Comparison of ENCODE assay signal across 13 cellular contexts in the genomic region with DNA sequence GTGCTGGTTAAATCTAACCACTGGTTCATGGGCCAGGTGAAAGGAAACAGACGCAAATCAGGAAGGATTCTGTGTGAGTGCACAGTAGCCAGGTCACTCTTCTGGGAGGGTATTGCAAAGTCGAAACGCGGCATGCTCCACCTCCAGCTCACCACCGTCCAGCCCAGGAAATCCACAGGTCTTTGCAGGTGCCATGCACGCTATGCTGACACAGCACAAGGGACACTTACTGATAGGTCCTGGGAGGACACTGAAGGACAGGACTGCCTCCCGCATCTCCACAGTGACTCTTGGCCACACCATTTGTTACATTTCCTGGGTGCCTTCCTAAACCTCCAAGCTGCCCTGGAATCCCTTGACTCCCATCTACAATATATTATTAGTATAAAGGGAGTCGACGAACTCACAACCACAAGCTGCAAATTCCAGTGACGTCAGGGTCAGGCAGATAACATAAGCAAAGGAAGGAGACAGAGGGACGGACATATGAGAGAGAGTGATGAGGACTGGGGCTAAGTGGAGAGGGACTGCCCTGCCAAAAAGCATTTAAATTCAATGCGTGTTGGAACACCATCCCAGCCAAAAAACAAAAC.
DNase-seq lines count a peak whose midpoint lies in the region; TF ChIP-seq lines count a peak whose summit lies in the region.
"Had no signal": no experiment of that assay in that cellular context is flagged by ENCODE, and none has a peak within 500 bp of the region (broad histone marks: within the 10 kb centered on the region; RNA-seq: fewer than 3 reads in every experiment).

No MANE protein-coding gene starts in this region.

- no peaks in the 10 kb centered on the region for H3K79me2 ChIP-seq in MM.1S (ENCODE audit: low read length)

- H3K4me1 Mint-ChIP-seq in osteocyte (ENCODE audit: unreplicated experiment) = peaks cover 8% of the 10 kb centered on the region

- peak; percentile 51 for DNase-seq in activated effector memory CD4-positive, alpha-beta T cell treated with anti-CD3 and anti-CD28 coated beads, Interleukin-2, amount 50 U/mL, for 16 hours
- DNase-seq in activated effector memory CD4-positive, alpha-beta T cell treated with Interleukin-2 at 50 U/mL for 16 hours = no peak
- peak; percentile 74 for DNase-seq in MM.1S
- peak; percentile 56 for DNase-seq in choroid plexus epithelial cell (ENCODE audit: low read depth)
- peak; percentile 48 for DNase-seq in osteocyte (ENCODE audit: extremely low spot score, unreplicated experiment)
- DNase-seq in T-helper 2 cell = no peak
- no peak for DNase-seq in spleen
- no peak for DNase-seq in G401 (ENCODE audit: low spot score)

- peaks cover 21% of the 10 kb centered on the region for H3K4me1 ChIP-seq in MM.1S (ENCODE audit: low read length)
- peaks cover 0 to 19% (median 3%) of the 10 kb centered on the region in 6 donors for H3K4me1 ChIP-seq in spleen

- intact Hi-C loops in spleen (cut with DNase I; ENCODE audit: low total_unique reads) = loop anchor here (2.0 to 10.0 kb wide), 2 partner anchors 329 to 625 kb away; a partner anchor contains a TSS

- peak overlapping the region; percentile 42 for H3K4me2 ChIP-seq in MM.1S (ENCODE audit: low read depth, low read length)

- H3K9me3 ChIP-seq in MM.1S (replicated peaks; ENCODE audit: insufficient read depth, low read length) (no peaks in the 10 kb centered on the region), spleen (no peaks in the 10 kb centered on the region)
- H3K9me3 ChIP-seq: SJSA1 had no signal

- no peak for TF ChIP-seq CTCF in MM.1S (IDR thresholded peaks at IDR 0.05; ENCODE audit: low read length)
- TF ChIP-seq CTCF in choroid plexus epithelial cell (conservative IDR thresholded peaks at IDR 0.05; ENCODE audit: low read depth, low read length) = no peak
- TF ChIP-seq CTCF in osteocyte (IDR thresholded peaks at IDR 0.05) = no peak
- TF ChIP-seq CTCF in spleen (IDR thresholded peaks at IDR 0.05 in 8 of 11, conservative IDR thresholded peaks at IDR 0.05 in 3 of 11) = no peak

- H3F3A ChIP-seq in MM.1S (ENCODE audit: insufficient read depth, low read length) = 0 out of 2 replicates have a peak, but pooled peaks cover 6% of the 10 kb centered on the region

- in situ Hi-C loops in G401 (cut with HindIII; ENCODE audit: low sequenced_read_pairs) = no loop called here

- H2AFZ ChIP-seq in MM.1S (ENCODE audit: low read length) = no peak overlapping the region

- H3K27ac Mint-ChIP-seq in osteocyte (ENCODE audit: unreplicated experiment) = no peak overlapping the region
- H3K27ac Mint-ChIP-seq: nephron progenitor cell had no signal

- no peak overlapping the region for H3K4me3 Mint-ChIP-seq in osteocyte (ENCODE audit: unreplicated experiment)
- H3K4me3 Mint-ChIP-seq: CD14-positive monocyte; central memory CD8-positive, alpha-beta T cell; immature natural killer cell; nephron progenitor cell had no signal

- H3K4me3 ChIP-seq in MM.1S (ENCODE audit: low read length) (peak overlapping the region; percentile 11; the same call in 1 of the 2 replicates), choroid plexus epithelial cell (ENCODE audit: low read depth, low read length) (no peak overlapping the region), spleen (no peak overlapping the region)
- H3K4me3 ChIP-seq: SJSA1 had no signal

- H4K20me1 ChIP-seq in MM.1S (ENCODE audit: insufficient read depth, low read length) = no peaks in the 10 kb centered on the region

- peak overlapping the region; percentile 88 for H3K27ac ChIP-seq in MM.1S (ENCODE audit: low read length)
- no peak overlapping the region for H3K27ac ChIP-seq in spleen
- H3K27ac ChIP-seq: SJSA1 had no signal

- H3K27me3 ChIP-seq in MM.1S (replicated peaks; ENCODE audit: insufficient read depth, low read length) = no peaks in the 10 kb centered on the region
- H3K27me3 ChIP-seq in spleen (replicated peaks in 1 of 7) = no peaks in the 10 kb centered on the region
- H3K27me3 ChIP-seq: SJSA1 had no signal

- 71 to 80% (median 75%) methylated on average over 12 of the region's 12 CpGs for WGBS in spleen, 5 donors

- H3K9ac ChIP-seq in MM.1S (ENCODE audit: low read length) = peak overlapping the region; percentile 63

- H3K9me3 Mint-ChIP-seq in osteocyte (ENCODE audit: unreplicated experiment) = no peaks in the 10 kb centered on the region
- H3K9me3 Mint-ChIP-seq: central memory CD8-positive, alpha-beta T cell; immature natural killer cell; nephron progenitor cell had no signal

- no peaks in the 10 kb centered on the region for H3K9me2 ChIP-seq in MM.1S (replicated peaks; ENCODE audit: insufficient read depth, low read length)

- H3K36me3 ChIP-seq in MM.1S (replicated peaks; ENCODE audit: insufficient read depth, low read length) (no peaks in the 10 kb centered on the region), spleen (no peaks in the 10 kb centered on the region)
- H3K36me3 ChIP-seq: SJSA1 had no signal

- peaks cover 4% of the 10 kb centered on the region for H3K27me3 Mint-ChIP-seq in osteocyte (ENCODE audit: unreplicated experiment)
- H3K27me3 Mint-ChIP-seq: central memory CD8-positive, alpha-beta T cell had no signal

- no peak for TF ChIP-seq POLR2A in spleen (IDR thresholded peaks at IDR 0.05)

- H3K36me3 Mint-ChIP-seq in osteocyte (ENCODE audit: unreplicated experiment) = no peaks in the 10 kb centered on the region
- H3K36me3 Mint-ChIP-seq: CD14-positive monocyte, immature natural killer cell had no signal

Comparison
In these comparisons a context has a peak if more than half of its experiments do, and no peak if none do; other contexts are left out.
1. DNase-seq: peak in activated effector memory CD4-positive, alpha-beta T cell treated with anti-CD3 and anti-CD28 coated beads, Interleukin-2, amount 50 U/mL, for 16 hours (single experiment), MM.1S (single experiment), choroid plexus epithelial cell (single experiment) and osteocyte (single experiment); none in activated effector memory CD4-positive, alpha-beta T cell treated with Interleukin-2 at 50 U/mL for 16 hours (single experiment), T-helper 2 cell (0 of 5), spleen (single experiment) and G401 (single experiment).